ENCODE assay signal across 36 cellular contexts in genomic region chr1:32554288-32554687, GRCh38.
"Had no signal": no experiment of that assay in that cellular context is flagged by ENCODE, and none has a peak within 500 bp of the region (broad histone marks: within the 10 kb centered on the region; RNA-seq: fewer than 3 reads in every experiment).

No MANE protein-coding gene starts in this region.

- H3K9me3 ChIP-seq: MG63 had no signal

- H3K4me3 ChIP-seq: MG63 had no signal

- H3K36me3 ChIP-seq: MG63 had no signal

- DNase-seq: Kasumi-1, MG63, MM.1S, MV-4-11, NCI-H1048, NCI-H1092, NCI-H1092 treated with DMSO at 0.1 percent for 48 hours, NCI-H1105, NCI-H1105 treated with DMSO at 0.1 percent for 48 hours, NCI-H1417, NCI-H1417 treated with DMSO at 0.1 percent for 48 hours, NCI-H1436, NCI-H1436 treated with DMSO at 0.1 percent for 48 hours, NCI-H146, NCI-H1694, NCI-H1694 treated with DMSO at 0.1 percent for 48 hours, NCI-H187, NCI-H187 treated with DMSO at 0.1 percent for 48 hours, NCI-H1930, NCI-H2029, NCI-H2029 treated with DMSO at 0.1 percent for 48 hours, NCI-H2081, NCI-H2081 treated with DMSO at 0.1 percent for 48 hours, NCI-H2107, NCI-H2171, NCI-H2171 treated with DMSO at 0.1 percent for 48 hours, NCI-H2227 treated with DMSO at 0.1 percent for 48 hours, NCI-H226, NCI-H345, NCI-H446, NCI-H446 treated with DMSO at 0.1 percent for 48 hours, NCI-H510A, NCI-H510A treated with DMSO at 0.1 percent for 48 hours, NCI-H524, NCI-H524 treated with DMSO at 0.1 percent for 48 hours, NCI-H526 had no signal
